ENCODE assay signal across 10 cellular contexts in the genomic region with DNA sequence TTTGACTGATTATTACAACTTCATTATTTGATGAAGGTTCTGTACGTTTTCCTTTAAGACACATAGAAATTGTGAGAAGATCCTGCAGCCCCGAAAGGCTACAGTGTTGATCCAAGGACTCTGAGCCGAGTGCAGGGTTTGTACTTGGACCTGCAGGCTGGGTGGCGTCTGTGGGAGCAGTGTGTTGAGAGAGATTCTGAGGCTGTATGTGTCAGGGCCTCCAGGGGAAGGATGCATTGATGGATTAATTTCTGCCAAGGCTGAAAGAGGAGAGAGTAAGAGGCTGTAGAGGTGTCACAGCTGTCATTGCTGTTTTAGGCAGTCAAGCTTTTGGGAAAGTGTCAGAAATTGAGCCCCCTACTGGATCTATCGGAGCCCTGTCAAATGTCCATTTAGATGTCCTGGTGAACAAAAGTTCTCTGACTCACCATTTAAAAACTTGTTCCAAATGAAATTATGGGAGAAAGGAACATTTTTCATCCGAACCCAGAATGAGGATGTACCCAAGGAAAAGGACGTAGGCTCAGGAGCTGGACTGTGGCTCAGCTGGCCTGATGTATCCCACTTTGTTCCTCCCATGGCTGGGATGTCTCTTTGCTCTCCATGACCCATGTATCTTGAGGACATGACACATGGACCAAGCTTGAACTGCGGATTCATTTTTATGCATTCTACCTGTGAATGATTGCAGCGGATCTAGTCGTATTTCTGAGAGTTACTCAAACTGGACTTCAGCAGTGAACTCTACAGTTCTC.
DNase-seq lines count a peak whose midpoint lies in the region; ATAC-seq and TF ChIP-seq lines count a peak whose summit lies in the region.
"Had no signal": no experiment of that assay in that cellular context is flagged by ENCODE, and none has a peak within 500 bp of the region (broad histone marks: within the 10 kb centered on the region; RNA-seq: fewer than 3 reads in every experiment).

No MANE protein-coding gene starts in this region.

- peak overlapping the region; percentile 95 for H2AK5ac ChIP-seq in mesenchymal stem cell (ENCODE audit: low read length, severe bottlenecking)

- H2BK120ac ChIP-seq in mesenchymal stem cell (ENCODE audit: low read depth, low read length): no peak overlapping the region

- H3K4me3 ChIP-seq in Karpas-422 (ENCODE audit: low read length): no peak overlapping the region
- no peak overlapping the region for H3K4me3 ChIP-seq in brain microvascular endothelial cell (ENCODE audit: low read depth, low read length)
- H3K4me3 ChIP-seq in mesenchymal stem cell (ENCODE audit: insufficient read depth in 1 of 2, low read depth in 1 of 2, low read length in 2 of 2): no peak overlapping the region
- H3K4me3 ChIP-seq in CD8-positive, alpha-beta memory T cell (ENCODE audit: low read length): no peak overlapping the region

- no peak overlapping the region for H2BK5ac ChIP-seq in mesenchymal stem cell (ENCODE audit: low read depth, low read length, poor library complexity, severe bottlenecking)

- H3K4me2 ChIP-seq in Karpas-422 (ENCODE audit: low read depth, low read length, poor library complexity, severe bottlenecking) (no peak overlapping the region), mesenchymal stem cell (ENCODE audit: low read length, poor library complexity, severe bottlenecking) (no peak overlapping the region)

- no peaks in the 10 kb centered on the region for H3K9me3 ChIP-seq in Karpas-422 (ENCODE audit: low read length)
- no peaks in the 10 kb centered on the region for H3K9me3 ChIP-seq in mesenchymal stem cell (ENCODE audit: control insufficient read depth, low read length)
- no peaks in the 10 kb centered on the region for H3K9me3 ChIP-seq in CD8-positive, alpha-beta memory T cell (ENCODE audit: low read length)

- H3K27ac Mint-ChIP-seq in CD8-positive, alpha-beta memory T cell: no peak overlapping the region
- no peak overlapping the region for H3K27ac Mint-ChIP-seq in natural killer cell
- H3K27ac Mint-ChIP-seq: activated CD4-positive, alpha-beta memory T cell treated with anti-CD3 and anti-CD28 coated beads for 36 hours had no signal

- H4K91ac ChIP-seq in mesenchymal stem cell (ENCODE audit: low read length): no peak overlapping the region

- peak overlapping the region; percentile 54 to 67 for H3K18ac ChIP-seq in mesenchymal stem cell (ENCODE audit: low read depth in 1 of 2, low read length in 2 of 2)

- H3K14ac ChIP-seq in mesenchymal stem cell (ENCODE audit: low read length in 2 of 2): no peak overlapping the region

- no peak overlapping the region for H2BK15ac ChIP-seq in mesenchymal stem cell (ENCODE audit: low read depth, poor library complexity, severe bottlenecking)

- in situ Hi-C loops in brain microvascular endothelial cell (cut with HindIII; ENCODE audit: low pct_ligation_motif_present, low sequenced_read_pairs): no loop called here

- H3K4me1 ChIP-seq in Karpas-422 (ENCODE audit: low read length) (no peaks in the 10 kb centered on the region), mesenchymal stem cell (ENCODE audit: control insufficient read depth, insufficient read depth, low read depth, low read length) (peaks cover 36% of the 10 kb centered on the region)
- peaks cover 19% of the 10 kb centered on the region for H3K4me1 ChIP-seq in CD8-positive, alpha-beta memory T cell (ENCODE audit: insufficient read depth, low read length)

- H3K27me3 ChIP-seq in Karpas-422 (ENCODE audit: low read length) (no peaks in the 10 kb centered on the region), brain microvascular endothelial cell (replicated peaks) (no peaks in the 10 kb centered on the region), mesenchymal stem cell (ENCODE audit: control insufficient read depth in 1 of 2, insufficient read depth in 1 of 2, low read length in 2 of 2) (no peaks in the 10 kb centered on the region)
- H3K27me3 ChIP-seq in CD8-positive, alpha-beta memory T cell (ENCODE audit: insufficient read depth, low read length, poor library complexity, severe bottlenecking): no peaks in the 10 kb centered on the region

- peak overlapping the region in 1 of 2 experiments; percentile 76 for H3K4ac ChIP-seq in mesenchymal stem cell (ENCODE audit: low read depth in 1 of 2, low read length in 2 of 2)

- intact Hi-C loops in natural killer cell (cut with micrococcal nuclease): no loop called here

- H3K79me1 ChIP-seq in mesenchymal stem cell (replicated peaks; ENCODE audit: low read length, poor library complexity, severe bottlenecking): peaks cover 16% of the 10 kb centered on the region

- H3K23ac ChIP-seq in mesenchymal stem cell (ENCODE audit: low read length in 2 of 2): peak overlapping the region in 1 of 2 experiments; percentile 37

- CTCF ChIA-PET in CD8-positive, alpha-beta memory T cell (lab: Charles Lee): no interaction called here

- H3K9me2 ChIP-seq in Karpas-422 (replicated peaks; ENCODE audit: insufficient read depth, low read length): no peaks in the 10 kb centered on the region

- WGBS in mesenchymal stem cell: 85% methylated on average over 9 of the region's 10 CpGs

- H3K27me3 Mint-ChIP-seq in CD8-positive, alpha-beta memory T cell: peaks cover 5 to 15% of the 10 kb centered on the region in 2 donors
- peaks cover 0 to 8% of the 10 kb centered on the region in 2 donors for H3K27me3 Mint-ChIP-seq in natural killer cell (ENCODE audit: low read depth in 2 of 2)

- H4K8ac ChIP-seq in mesenchymal stem cell (ENCODE audit: low read length): peak overlapping the region; percentile 67

- H3K36me3 Mint-ChIP-seq in CD8-positive, alpha-beta memory T cell: peaks cover 0 to 4% (median 0%) of the 10 kb centered on the region in 3 donors
- H3K36me3 Mint-ChIP-seq in natural killer cell: no peaks in the 10 kb centered on the region
- H3K36me3 Mint-ChIP-seq: activated CD4-positive, alpha-beta memory T cell treated with anti-CD3 and anti-CD28 coated beads for 36 hours had no signal

- H3K36me3 ChIP-seq in Karpas-422 (ENCODE audit: insufficient read depth, low read length) (no peaks in the 10 kb centered on the region), brain microvascular endothelial cell (replicated peaks) (no peaks in the 10 kb centered on the region), mesenchymal stem cell (ENCODE audit: control insufficient read depth in 1 of 2, insufficient read depth in 2 of 2, low read depth in 1 of 2, low read length in 2 of 2) (peaks cover 4 to 8% of the 10 kb centered on the region in 2 experiments)
- no peaks in the 10 kb centered on the region for H3K36me3 ChIP-seq in CD8-positive, alpha-beta memory T cell (ENCODE audit: insufficient read depth, low read length)

- H3K27ac ChIP-seq in Karpas-422 (ENCODE audit: low read length) (no peak overlapping the region), brain microvascular endothelial cell (no peak overlapping the region), mesenchymal stem cell (ENCODE audit: low read length, poor library complexity, severe bottlenecking) (peak overlapping the region; percentile 45)
- H3K27ac ChIP-seq in CD8-positive, alpha-beta memory T cell (ENCODE audit: low read depth, low read length): no peak overlapping the region

- H4K20me1 ChIP-seq in Karpas-422 (ENCODE audit: insufficient read depth, low read depth, low read length): no peaks in the 10 kb centered on the region

- H3K79me2 ChIP-seq in Karpas-422 (ENCODE audit: low read length): no peaks in the 10 kb centered on the region

- H2AFZ ChIP-seq in Karpas-422 (ENCODE audit: low read length): no peak overlapping the region
- no peak overlapping the region for H2AFZ ChIP-seq in mesenchymal stem cell (ENCODE audit: low read depth, low read length)

- peak; percentile 9 for TF ChIP-seq CTCF in AG09319 (IDR thresholded peaks at IDR 0.05; ENCODE audit: low read depth, low read length)
- peak; percentile 61 for TF ChIP-seq CTCF in brain microvascular endothelial cell (IDR thresholded peaks at IDR 0.05; ENCODE audit: low read depth, low read length, missing control alignments)
- TF ChIP-seq CTCF in natural killer cell (IDR thresholded peaks at IDR 0.05): no peak

- H3K4me1 Mint-ChIP-seq in CD8-positive, alpha-beta memory T cell: peaks cover 22 to 32% (median 24%) of the 10 kb centered on the region in 3 donors
- H3K4me1 Mint-ChIP-seq in natural killer cell: peaks cover 12 to 15% of the 10 kb centered on the region in 2 donors
- H3K4me1 Mint-ChIP-seq: IgD-negative memory B cell had no signal

- H3K4me3 Mint-ChIP-seq in CD8-positive, alpha-beta memory T cell: no peak overlapping the region
- no peak overlapping the region for H3K4me3 Mint-ChIP-seq in natural killer cell
- H3K4me3 Mint-ChIP-seq: activated CD4-positive, alpha-beta memory T cell treated with anti-CD3 and anti-CD28 coated beads for 36 hours; IgD-negative memory B cell had no signal

- H2BK12ac ChIP-seq in mesenchymal stem cell (ENCODE audit: low read length in 2 of 2): peak overlapping the region; percentile 49 to 61

- no peak overlapping the region for H3K9ac ChIP-seq in Karpas-422 (ENCODE audit: low read length)
- H3K9ac ChIP-seq in mesenchymal stem cell (ENCODE audit: low read length): no peak overlapping the region

- DNase-seq in AG09319 (ENCODE audit: extremely low read depth, low read depth) (no peak), Karpas-422 (peak; percentile 41), brain microvascular endothelial cell (no peak), mesenchymal stem cell (no peak), EL (no peak), natural killer cell (no peak)
- DNase-seq in CD8-positive, alpha-beta memory T cell: no peak
- DNase-seq in activated CD8-positive, alpha-beta memory T cell treated with anti-CD3 and anti-CD28 coated beads, Interleukin-2, amount 50 U/mL, for 48 hours: no peak
- DNase-seq: activated CD4-positive, alpha-beta memory T cell treated with anti-CD3 and anti-CD28 coated beads for 36 hours had no signal

- no peaks in the 10 kb centered on the region for H3K9me3 Mint-ChIP-seq in CD8-positive, alpha-beta memory T cell
- H3K9me3 Mint-ChIP-seq in natural killer cell: no peaks in the 10 kb centered on the region
- H3K9me3 Mint-ChIP-seq: activated CD4-positive, alpha-beta memory T cell treated with anti-CD3 and anti-CD28 coated beads for 36 hours had no signal

- ATAC-seq in natural killer cell: no peak

- POLR2A ChIA-PET in CD8-positive, alpha-beta memory T cell (lab: Charles Lee): no interaction called here
